17 cellular contexts compared by ENCODE assay signal in the genomic region with DNA sequence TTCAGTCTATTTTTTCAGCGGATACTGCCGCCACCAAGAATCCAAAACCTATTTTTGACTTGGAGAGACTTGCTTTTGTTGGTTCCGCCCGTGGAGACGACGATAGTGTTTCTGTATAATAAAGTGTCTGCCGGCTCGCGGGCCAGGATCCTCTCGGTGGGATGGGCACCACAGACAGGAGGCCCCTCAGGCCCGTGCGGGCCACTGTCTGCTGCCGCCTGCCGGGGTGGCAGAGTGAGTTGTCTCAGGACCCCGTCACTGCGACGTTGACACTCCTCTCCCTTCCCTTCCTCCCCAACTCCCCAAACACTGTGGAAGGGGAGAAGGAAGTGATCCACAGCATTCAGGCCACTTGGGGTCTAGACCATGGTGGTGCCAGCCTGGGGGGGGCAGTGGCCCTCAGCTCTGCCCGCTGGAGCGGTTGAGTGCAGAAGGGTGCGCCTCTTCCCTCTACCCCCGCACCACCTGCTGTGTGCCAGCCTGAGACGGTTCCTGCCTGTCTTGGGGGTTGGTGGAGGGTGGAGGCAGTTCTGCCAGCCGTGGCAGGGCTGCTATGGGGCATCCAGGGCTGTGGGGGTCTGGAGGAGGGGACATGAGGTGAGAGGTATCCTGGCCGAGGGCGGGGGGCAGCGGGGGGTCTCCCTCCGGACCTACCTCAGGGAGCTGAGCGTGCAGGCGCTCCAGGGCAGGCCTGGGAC. TPM values are rescaled to one million over a fixed set of nuclear protein-coding genes. Genes with fewer than 3 reads are reported as not detected.
DNase-seq lines count a peak whose midpoint lies in the region; ATAC-seq, FAIRE-seq and TF ChIP-seq lines count a peak whose summit lies in the region.
"Had no signal": no experiment of that assay in that cellular context is flagged by ENCODE, and none has a peak within 500 bp of the region (broad histone marks: within the 10 kb centered on the region; RNA-seq: fewer than 3 reads in every experiment).

No MANE protein-coding gene starts in this region.

- peak overlapping the region in 9 of 11 experiments; percentile 33 to 77 (median 50); a peak in 17 of 22 replicates for H3K27ac ChIP-seq in BLaER1 treated with 17β-estradiol and CSF1 and Interleukin-3, amounts not matched to agents 10 nM and 100 nM
- no peak overlapping the region for H3K27ac ChIP-seq in K562 (ENCODE audit: extremely low read depth, low read depth, low read length)
- peak overlapping the region; percentile 83 to 98 (median 98) for H3K27ac ChIP-seq in sigmoid colon
- H3K27ac ChIP-seq: lower lobe of right lung, tibial nerve had no signal

- no peak overlapping the region for H2AFZ ChIP-seq in K562 (ENCODE audit: low read depth, low read length)

- no peak for ATAC-seq in K562
- no peak for ATAC-seq in left lobe of liver
- ATAC-seq in GM18505 (IDR thresholded peaks at IDR 0.05; ENCODE audit: unreplicated experiment), result no peak
- ATAC-seq: activated CD4-positive, alpha-beta T cell treated with anti-CD3 and anti-CD28 coated beads for 36 hours; lower lobe of right lung had no signal

- intact Hi-C loops in K562 (cut with micrococcal nuclease) (no loop called here), sigmoid colon (cut with DNase I) (no loop called here)

- H3K27me3 ChIP-seq in BLaER1 treated with 17β-estradiol and CSF1 and Interleukin-3, amounts not matched to agents 10 nM and 100 nM, result no peaks in the 10 kb centered on the region
- no peaks in the 10 kb centered on the region for H3K27me3 ChIP-seq in K562 (ENCODE audit: control insufficient read depth in 2 of 2, insufficient read depth in 2 of 2, low read length in 2 of 2)
- no peaks in the 10 kb centered on the region for H3K27me3 ChIP-seq in sigmoid colon
- H3K27me3 ChIP-seq: tibial nerve had no signal

- H3K4me1 ChIP-seq in BLaER1 treated with 17β-estradiol and CSF1 and Interleukin-3, amounts not matched to agents 10 nM and 100 nM, result peaks cover 10 to 98% (median 82%) of the 10 kb centered on the region in 10 experiments
- H3K4me1 ChIP-seq in K562 (replicated peaks in 1 of 2; ENCODE audit: control insufficient read depth in 2 of 2, insufficient read depth in 2 of 2, low read length in 2 of 2) (peaks cover 56 to 73% of the 10 kb centered on the region in 2 experiments), sigmoid colon (peaks cover 0 to 87% (median 69%) of the 10 kb centered on the region in 4 donors)
- H3K4me1 ChIP-seq: lower lobe of right lung, tibial nerve had no signal

- no peak overlapping the region for H3K4me3 ChIP-seq in BLaER1 treated with 17β-estradiol and CSF1 and Interleukin-3, amounts not matched to agents 10 nM and 100 nM
- H3K4me3 ChIP-seq in K562 (no peak overlapping the region), sigmoid colon (no peak overlapping the region)
- H3K4me3 ChIP-seq: lower lobe of right lung, tibial nerve had no signal

- POLR2A ChIA-PET in K562 (lab: Yijun Ruan, JAX), result interaction anchor here (0.5 to 2.9 kb wide), 9 partner anchors 8 to 87 kb away, joined by 3 to 8 read pairs (median 4); no protein-coding TSS in a partner anchor

- peaks cover 63 to 83% (median 75%) of the 10 kb centered on the region in 11 experiments for H4K20me1 ChIP-seq in BLaER1 treated with 17β-estradiol and CSF1 and Interleukin-3, amounts not matched to agents 10 nM and 100 nM
- H4K20me1 ChIP-seq in K562 (replicated peaks; ENCODE audit: control insufficient read depth, insufficient read depth, low read length), result peaks cover 17% of the 10 kb centered on the region

- CTCF ChIA-PET in K562 (lab: Yijun Ruan, JAX; ENCODE audit: low intra/inter-chr PET ratio), result no interaction called here

- DNase-seq in GM12891 (ENCODE audit: insufficient read length, low spot score) (no peak), K562 (ENCODE audit: extremely low read depth in 1 of 4, low spot score in 3 of 4) (no peak), sigmoid colon (no peak), COLO668 (lab: John Stamatoyannopoulos, UW; ENCODE audit: unreplicated experiment) (no peak), NCI-H748 (lab: John Stamatoyannopoulos, UW; ENCODE audit: unreplicated experiment) (no peak), left lobe of liver (ENCODE audit: low spot score) (no peak)
- DNase-seq: activated CD4-positive, alpha-beta T cell treated with anti-CD3 and anti-CD28 coated beads for 36 hours; endodermal cell; lower lobe of right lung; NCI-H146; stimulated activated CD4-positive, alpha-beta T cell treated with anti-CD3 and anti-CD28 coated beads, Interleukin-2, amount 100 ng/mL, for 24 hours; stimulated activated naive CD4-positive, alpha-beta T cell treated with Interleukin-2 at 50 U/mL for 16 hours; SW 1271 had no signal

- H3K4me2 ChIP-seq in BLaER1 treated with 17β-estradiol and CSF1 and Interleukin-3, amounts not matched to agents 10 nM and 100 nM, result peak overlapping the region in 8 of 11 experiments; percentile 8 to 48 (median 26); a peak in 11 of 22 replicates
- H3K4me2 ChIP-seq in K562 (ENCODE audit: insufficient read depth, low read length), result no peak overlapping the region

- in situ Hi-C loops in K562 (cut with MboI), result no loop called here

- peaks cover 3% of the 10 kb centered on the region for H3K9me1 ChIP-seq in K562 (ENCODE audit: control insufficient read depth, insufficient read depth, low read length)

- H3K9ac ChIP-seq in BLaER1 treated with 17β-estradiol and CSF1 and Interleukin-3, amounts not matched to agents 10 nM and 100 nM, result peak overlapping the region in 9 of 11 experiments; percentile 4 to 54 (median 22); a peak in 15 of 22 replicates
- peak overlapping the region in 1 of 2 experiments; percentile 70; a peak in 2 of 4 replicates for H3K9ac ChIP-seq in K562 (ENCODE audit: insufficient read depth in 1 of 2, low read depth in 2 of 2, low read length in 2 of 2)

- FAIRE-seq in GM12891 (lab: Jason Lieb, UNC) (no peak), K562 (lab: Jason Lieb, UNC) (no peak)
- FAIRE-seq: TTC549 had no signal

- peaks cover 4% of the 10 kb centered on the region; the same call in 2 of the 3 replicates for H3K79me2 ChIP-seq in K562 (ENCODE audit: control insufficient read depth, insufficient read depth, low read length)

- TF ChIP-seq EP300 in K562 (IDR thresholded peaks at IDR 0.05; ENCODE audit: low read length) (no peak), sigmoid colon (IDR thresholded peaks at IDR 0.05) (no peak)

- BruUV-seq in K562 (replicated peaks; lab: Mats Ljungman, UMichigan), result TSS peak; percentile 64

- no peaks in the 10 kb centered on the region; a peak in 1 of 22 replicates for H3K9me3 ChIP-seq in BLaER1 treated with 17β-estradiol and CSF1 and Interleukin-3, amounts not matched to agents 10 nM and 100 nM (replicated peaks in 1 of 11)
- H3K9me3 ChIP-seq in K562 (replicated peaks; ENCODE audit: control insufficient read depth, insufficient read depth, low read depth, low read length) (no peaks in the 10 kb centered on the region), sigmoid colon (no peaks in the 10 kb centered on the region)
- H3K9me3 ChIP-seq: lower lobe of right lung, tibial nerve had no signal

- 93% methylated on average over 8 of the region's 29 CpGs for WGBS in K562 (ENCODE audit: insufficient coverage, low coverage, missing lambda C conversion rate)
- WGBS in sigmoid colon, 2 donors, result 88 to 89% methylated on average over 29 of the region's 29 CpGs

- TF ChIP-seq CTCF in K562 (IDR thresholded peaks at IDR 0.05 in 2 of 3, conservative IDR thresholded peaks at IDR 0.05 in 1 of 3; ENCODE audit: insufficient read depth in 2 of 3, low read depth in 1 of 3, low read length in 3 of 3) (no peak), sigmoid colon (IDR thresholded peaks at IDR 0.05) (no peak)

- peaks cover 63 to 73% (median 69%) of the 10 kb centered on the region in 11 experiments for H3K36me3 ChIP-seq in BLaER1 treated with 17β-estradiol and CSF1 and Interleukin-3, amounts not matched to agents 10 nM and 100 nM
- H3K36me3 ChIP-seq in K562 (ENCODE audit: control insufficient read depth, insufficient read depth, low read length) (peaks cover 61% of the 10 kb centered on the region; the same call in 2 of the 3 replicates), sigmoid colon (peaks cover 27 to 60% (median 46%) of the 10 kb centered on the region in 4 donors)

- TF ChIP-seq POLR2A in GM12891 (IDR thresholded peaks at IDR 0.05; ENCODE audit: low read depth, low read length) (no peak; the same call in 1 of the 2 replicates), K562 (conservative IDR thresholded peaks at IDR 0.05) (no peak), sigmoid colon (IDR thresholded peaks at IDR 0.05) (no peak), GM18505 (IDR thresholded peaks at IDR 0.05; ENCODE audit: borderline replicate concordance, extremely low read depth, insufficient read depth, insufficient read length) (no peak)

- TF ChIP-seq RAD21 in K562 (CRISPR knock-in tag; conservative IDR thresholded peaks at IDR 0.05 in 1 of 2, IDR thresholded peaks at IDR 0.05 in 1 of 2), result no peak

RNA-seq across cellular contexts. Expression of gene RBM38, which starts 17.5 kb away (rescaled TPM):
- polyA plus RNA-seq in GM12891 (2012; ENCODE audit: low read depth, missing spikeins), result 82.1 TPM
- total RNA-seq in K562 (2011; cell fraction: chromatin; rRNA removed; ENCODE audit: low replicate concordance), result 13.6 and 33.0 TPM in 2 replicates
- 29.3 and 29.4 TPM in 2 replicates for total RNA-seq in K562 (2011; cell fraction: nucleolus; rRNA removed)
- 21.9 and 24.7 TPM in 2 replicates for total RNA-seq in K562 (2011; cell fraction: nucleoplasm; rRNA removed)
- total RNA-seq in K562 (2014; rRNA removed) (63.6 and 74.0 TPM in 2 replicates), K562 (2014; rRNA removed; fragmentation: Illumina TruSeq; extraction: Trizol) (10.9 and 12.3 TPM in 2 replicates), K562 (2015; rRNA removed; fragmentation: Illumina TruSeq; extraction: Trizol) (33.9 and 36.1 TPM in 2 replicates), K562 (2021) (82.4 and 83.4 TPM in 2 replicates), sigmoid colon (10 to 100 TPM; 48.5 to 94.2 (median 78.8) TPM), left lobe of liver (6.0 TPM)
- polyA plus RNA-seq in K562 (2011; rRNA removed) (31.9 and 33.2 TPM in 2 replicates), K562 (2014; fragmentation: Illumina TruSeq; extraction: Trizol) (22.5 and 55.0 TPM in 2 replicates), K562 (2014; fragmentation: Nextera tagmentation; extraction: Ambion mirVana) (under 1 TPM; 0.28 to 0.39 TPM), K562 (2014; rRNA removed) (79.6 and 84.1 TPM in 2 replicates), sigmoid colon (10 to 100 TPM; 31.4 to 59.9 (median 34.8) TPM)
- 44.2 and 145 TPM in 2 replicates for polyA plus RNA-seq in K562 (2011; cell fraction: cytosol; rRNA removed)
- 29.1 and 66.0 TPM in 2 replicates for polyA plus RNA-seq in K562 (2011; cell fraction: nucleus; rRNA removed)
- polyA plus RNA-seq in K562 (2012), result 54.8 and 56.8 TPM in 2 replicates
- polyA minus RNA-seq in K562 (2011; rRNA and poly(A)+ RNA removed), result 7.0 and 14.2 TPM in 2 replicates
- polyA minus RNA-seq in K562 (2011; cell fraction: cytosol; rRNA and poly(A)+ RNA removed), result 35.7 and 38.9 TPM in 2 replicates
- 8.0 and 10.9 TPM in 2 replicates for polyA minus RNA-seq in K562 (2011; cell fraction: nucleus; rRNA and poly(A)+ RNA removed)

RNA-seq across cellular contexts. Expression of gene RAE1, which starts 57.6 kb away (rescaled TPM):
- 29.3 TPM for polyA plus RNA-seq in GM12891 (2012; ENCODE audit: low read depth, missing spikeins)
- 95.3 and 106 TPM in 2 replicates for total RNA-seq in K562 (2011; cell fraction: chromatin; rRNA removed; ENCODE audit: low replicate concordance)
- total RNA-seq in K562 (2011; cell fraction: nucleolus; rRNA removed), result 55.4 and 62.8 TPM in 2 replicates
- 67.5 and 71.1 TPM in 2 replicates for total RNA-seq in K562 (2011; cell fraction: nucleoplasm; rRNA removed)
- total RNA-seq in K562 (2014; rRNA removed) (40.8 and 60.8 TPM in 2 replicates), K562 (2014; rRNA removed; fragmentation: Illumina TruSeq; extraction: Trizol) (77.7 and 81.1 TPM in 2 replicates), K562 (2015; rRNA removed; fragmentation: Illumina TruSeq; extraction: Trizol) (82.6 and 84.9 TPM in 2 replicates), K562 (2021) (68.7 and 70.5 TPM in 2 replicates), sigmoid colon (10 to 100 TPM; 13.6 to 20.9 (median 17.1) TPM), left lobe of liver (9.0 TPM)
- polyA plus RNA-seq in K562 (2011; rRNA removed) (49.8 and 52.2 TPM in 2 replicates), K562 (2014; fragmentation: Illumina TruSeq; extraction: Trizol) (100 and 104 TPM in 2 replicates), K562 (2014; fragmentation: Nextera tagmentation; extraction: Ambion mirVana) (100 to 1,000 TPM; 223 to 248 TPM), K562 (2014; rRNA removed) (33.7 and 62.4 TPM in 2 replicates), sigmoid colon (10 to 100 TPM; 13.8 to 18.3 (median 16.4) TPM)
- 54.7 and 109 TPM in 2 replicates for polyA plus RNA-seq in K562 (2011; cell fraction: cytosol; rRNA removed)
- polyA plus RNA-seq in K562 (2011; cell fraction: nucleus; rRNA removed), result 88.3 and 89.8 TPM in 2 replicates
- polyA plus RNA-seq in K562 (2012), result 45.2 and 61.8 TPM in 2 replicates
- 80.5 and 110 TPM in 2 replicates for polyA minus RNA-seq in K562 (2011; rRNA and poly(A)+ RNA removed)
- 36.4 and 45.3 TPM in 2 replicates for polyA minus RNA-seq in K562 (2011; cell fraction: cytosol; rRNA and poly(A)+ RNA removed)
- 55.3 and 89.0 TPM in 2 replicates for polyA minus RNA-seq in K562 (2011; cell fraction: nucleus; rRNA and poly(A)+ RNA removed)
